30 cellular contexts compared by ENCODE assay signal in the genomic region with DNA sequence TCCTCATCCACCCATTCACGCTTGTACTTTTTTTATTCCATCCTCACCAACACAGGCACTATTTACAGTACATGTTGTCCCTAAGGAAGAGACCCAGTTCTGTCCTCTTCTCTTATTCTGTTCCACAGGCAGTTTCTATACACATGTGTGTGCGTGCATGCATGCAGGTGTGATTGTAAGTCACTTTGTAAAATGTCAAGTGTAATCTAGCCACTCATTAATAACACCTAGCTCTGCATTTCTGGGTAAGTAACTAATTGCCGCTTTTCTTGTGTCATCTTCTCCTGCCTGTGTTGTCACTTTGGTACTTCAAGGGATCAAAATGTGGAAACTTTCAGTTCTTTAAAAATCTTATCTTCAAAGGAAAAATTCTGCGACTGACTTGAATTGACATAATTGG.
"Had no signal": no experiment of that assay in that cellular context is flagged by ENCODE, and none has a peak within 500 bp of the region (broad histone marks: within the 10 kb centered on the region; RNA-seq: fewer than 3 reads in every experiment).

No MANE protein-coding gene starts in this region.

- H3K4me1 ChIP-seq: ascending aorta had no signal

- H3K9me3 ChIP-seq: ascending aorta had no signal

- H3K27me3 ChIP-seq: ascending aorta had no signal

- H3K27ac ChIP-seq: ascending aorta, cardiac muscle cell had no signal

- ATAC-seq: activated CD4-positive, alpha-beta T cell treated with anti-CD3 and anti-CD28 coated beads for 36 hours; activated CD4-positive, CD25-positive, alpha-beta regulatory T cell treated with anti-CD3 and anti-CD28 coated beads, Interleukin-2, amount 50 U/mL, for 24 hours; activated CD8-positive, alpha-beta memory T cell treated with anti-CD3 and anti-CD28 coated beads, Interleukin-2, amount 10 ng/mL, durations not matched to agents 7 days and 5 days; activated CD8-positive, alpha-beta T cell treated with anti-CD3 and anti-CD28 coated beads, Interleukin-2, amount 10 ng/mL, durations not matched to agents 7 days and 5 days; activated naive CD8-positive, alpha-beta T cell treated with anti-CD3 and anti-CD28 coated beads, Interleukin-2, amount 50 U/mL, for 24 hours; WTC11 had no signal

- H3K4me3 ChIP-seq: ascending aorta, cardiac muscle cell had no signal

- DNase-seq: activated CD4-positive, alpha-beta memory T cell treated with anti-CD3 and anti-CD28 coated beads, Interleukin-2, amount 10 ng/mL, durations not matched to agents 7 days and 5 days; activated CD4-positive, alpha-beta T cell treated with anti-CD3 and anti-CD28 coated beads for 1 hour; activated CD4-positive, alpha-beta T cell treated with anti-CD3 and anti-CD28 coated beads for 36 hours; activated CD4-positive, alpha-beta T cell treated with anti-CD3 and anti-CD28 coated beads for 48 hours; activated CD4-positive, alpha-beta T cell treated with anti-CD3 and anti-CD28 coated beads, Interleukin-2, amount 10 ng/mL, durations not matched to agents 7 days and 5 days; activated CD4-positive, alpha-beta T cell treated with anti-CD3 and anti-CD28 coated beads, Interleukin-2, amount 50 U/mL, for 48 hours; activated CD4-positive, CD25-positive, alpha-beta regulatory T cell; activated CD8-positive, alpha-beta memory T cell treated with anti-CD3 and anti-CD28 coated beads for 24 hours; activated CD8-positive, alpha-beta memory T cell treated with anti-CD3 and anti-CD28 coated beads, Interleukin-2, amount 10 ng/mL, durations not matched to agents 7 days and 5 days; activated CD8-positive, alpha-beta memory T cell treated with anti-CD3 and anti-CD28 coated beads, Interleukin-2, amount 50 U/mL, for 48 hours; activated CD8-positive, alpha-beta T cell treated with anti-CD3 and anti-CD28 coated beads, Interleukin-2, amount 10 ng/mL, durations not matched to agents 7 days and 5 days; activated effector memory CD4-positive, alpha-beta T cell treated with Interleukin-2 at 50 U/mL for 16 hours; activated gamma-delta T cell; activated naive CD4-positive, alpha-beta T cell treated with anti-CD3 and anti-CD28 coated beads, Interleukin-2, amount 10 ng/mL, durations not matched to agents 7 days and 5 days; activated naive CD4-positive, alpha-beta T cell treated with Interleukin-2 at 50 U/mL for 16 hours; activated naive CD8-positive, alpha-beta T cell treated with anti-CD3 and anti-CD28 coated beads, Interleukin-2, amount 10 ng/mL, durations not matched to agents 7 days and 5 days; activated naive CD8-positive, alpha-beta T cell treated with anti-CD3 and anti-CD28 coated beads, Interleukin-2, amount 50 U/mL, for 24 hours; activated T-cell treated with anti-CD3 and anti-CD28 coated beads, Interleukin-2, amount 50 U/mL, for 24 hours; activated T-cell treated with anti-CD3 and anti-CD28 coated beads, Interleukin-2, amount 50 U/mL, for 48 hours; amygdala; anterior cingulate cortex; caudate nucleus; cerebellar nuclear complex; T-helper 1 cell; T-helper 2 cell; T-helper 9 cell had no signal
